In genomic region chr2:218671077-218671653, GRCh38 we compare ENCODE assay signal across 2 cellular contexts.
TF ChIP-seq lines count a peak whose summit lies in the region.

No MANE protein-coding gene starts in this region.

TF ChIP-seq in GM23338, 12 proteins besides CTCF, POLR2A, EP300 and RAD21:
- TF ChIP-seq, protein P1, sequence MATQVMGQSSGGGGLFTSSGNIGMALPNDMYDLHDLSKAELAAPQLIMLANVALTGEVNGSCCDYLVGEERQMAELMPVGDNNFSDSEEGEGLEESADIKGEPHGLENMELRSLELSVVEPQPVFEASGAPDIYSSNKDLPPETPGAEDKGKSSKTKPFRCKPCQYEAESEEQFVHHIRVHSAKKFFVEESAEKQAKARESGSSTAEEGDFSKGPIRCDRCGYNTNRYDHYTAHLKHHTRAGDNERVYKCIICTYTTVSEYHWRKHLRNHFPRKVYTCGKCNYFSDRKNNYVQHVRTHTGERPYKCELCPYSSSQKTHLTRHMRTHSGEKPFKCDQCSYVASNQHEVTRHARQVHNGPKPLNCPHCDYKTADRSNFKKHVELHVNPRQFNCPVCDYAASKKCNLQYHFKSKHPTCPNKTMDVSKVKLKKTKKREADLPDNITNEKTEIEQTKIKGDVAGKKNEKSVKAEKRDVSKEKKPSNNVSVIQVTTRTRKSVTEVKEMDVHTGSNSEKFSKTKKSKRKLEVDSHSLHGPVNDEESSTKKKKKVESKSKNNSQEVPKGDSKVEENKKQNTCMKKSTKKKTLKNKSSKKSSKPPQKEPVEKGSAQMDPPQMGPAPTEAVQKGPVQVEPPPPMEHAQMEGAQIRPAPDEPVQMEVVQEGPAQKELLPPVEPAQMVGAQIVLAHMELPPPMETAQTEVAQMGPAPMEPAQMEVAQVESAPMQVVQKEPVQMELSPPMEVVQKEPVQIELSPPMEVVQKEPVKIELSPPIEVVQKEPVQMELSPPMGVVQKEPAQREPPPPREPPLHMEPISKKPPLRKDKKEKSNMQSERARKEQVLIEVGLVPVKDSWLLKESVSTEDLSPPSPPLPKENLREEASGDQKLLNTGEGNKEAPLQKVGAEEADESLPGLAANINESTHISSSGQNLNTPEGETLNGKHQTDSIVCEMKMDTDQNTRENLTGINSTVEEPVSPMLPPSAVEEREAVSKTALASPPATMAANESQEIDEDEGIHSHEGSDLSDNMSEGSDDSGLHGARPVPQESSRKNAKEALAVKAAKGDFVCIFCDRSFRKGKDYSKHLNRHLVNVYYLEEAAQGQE (IDR thresholded peaks at IDR 0.05; ENCODE audit: unreplicated experiment), result no peak
- no peak for TF ChIP-seq STAT1 (IDR thresholded peaks at IDR 0.05; ENCODE audit: unreplicated experiment)
- TF ChIP-seq EZH2phosphoT487 (IDR thresholded peaks at IDR 0.05; ENCODE audit: unreplicated experiment), result no peak
- TF ChIP-seq POLR2AphosphoS5 (IDR thresholded peaks at IDR 0.05; ENCODE audit: low read depth), result no peak
- TF ChIP-seq NANOG (IDR thresholded peaks at IDR 0.05; ENCODE audit: borderline replicate concordance), result no peak
- no peak for TF ChIP-seq ZNF462 (CRISPR knock-in tag; IDR thresholded peaks at IDR 0.05)
- TF ChIP-seq, protein P2, sequence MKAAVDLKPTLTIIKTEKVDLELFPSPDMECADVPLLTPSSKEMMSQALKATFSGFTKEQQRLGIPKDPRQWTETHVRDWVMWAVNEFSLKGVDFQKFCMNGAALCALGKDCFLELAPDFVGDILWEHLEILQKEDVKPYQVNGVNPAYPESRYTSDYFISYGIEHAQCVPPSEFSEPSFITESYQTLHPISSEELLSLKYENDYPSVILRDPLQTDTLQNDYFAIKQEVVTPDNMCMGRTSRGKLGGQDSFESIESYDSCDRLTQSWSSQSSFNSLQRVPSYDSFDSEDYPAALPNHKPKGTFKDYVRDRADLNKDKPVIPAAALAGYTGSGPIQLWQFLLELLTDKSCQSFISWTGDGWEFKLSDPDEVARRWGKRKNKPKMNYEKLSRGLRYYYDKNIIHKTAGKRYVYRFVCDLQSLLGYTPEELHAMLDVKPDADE (IDR thresholded peaks at IDR 0.05), result no peak
- no peak for TF ChIP-seq CREB1 (CRISPR knock-in tag; IDR thresholded peaks at IDR 0.05; ENCODE audit: low read depth)
- TF ChIP-seq ZNF331 (CRISPR knock-in tag; IDR thresholded peaks at IDR 0.05; ENCODE audit: low read depth), result no peak
- no peak for TF ChIP-seq EZH2 (IDR thresholded peaks at IDR 0.05; ENCODE audit: low read depth, unreplicated experiment)
- no peak for TF ChIP-seq ZNF114 (CRISPR knock-in tag; IDR thresholded peaks at IDR 0.05)
- TF ChIP-seq JUNB (IDR thresholded peaks at IDR 0.05; ENCODE audit: unreplicated experiment), result no peak

TF ChIP-seq in WTC11, 78 proteins besides CTCF, POLR2A, EP300 and RAD21 (continued from another document):
- TF ChIP-seq, protein P3, sequence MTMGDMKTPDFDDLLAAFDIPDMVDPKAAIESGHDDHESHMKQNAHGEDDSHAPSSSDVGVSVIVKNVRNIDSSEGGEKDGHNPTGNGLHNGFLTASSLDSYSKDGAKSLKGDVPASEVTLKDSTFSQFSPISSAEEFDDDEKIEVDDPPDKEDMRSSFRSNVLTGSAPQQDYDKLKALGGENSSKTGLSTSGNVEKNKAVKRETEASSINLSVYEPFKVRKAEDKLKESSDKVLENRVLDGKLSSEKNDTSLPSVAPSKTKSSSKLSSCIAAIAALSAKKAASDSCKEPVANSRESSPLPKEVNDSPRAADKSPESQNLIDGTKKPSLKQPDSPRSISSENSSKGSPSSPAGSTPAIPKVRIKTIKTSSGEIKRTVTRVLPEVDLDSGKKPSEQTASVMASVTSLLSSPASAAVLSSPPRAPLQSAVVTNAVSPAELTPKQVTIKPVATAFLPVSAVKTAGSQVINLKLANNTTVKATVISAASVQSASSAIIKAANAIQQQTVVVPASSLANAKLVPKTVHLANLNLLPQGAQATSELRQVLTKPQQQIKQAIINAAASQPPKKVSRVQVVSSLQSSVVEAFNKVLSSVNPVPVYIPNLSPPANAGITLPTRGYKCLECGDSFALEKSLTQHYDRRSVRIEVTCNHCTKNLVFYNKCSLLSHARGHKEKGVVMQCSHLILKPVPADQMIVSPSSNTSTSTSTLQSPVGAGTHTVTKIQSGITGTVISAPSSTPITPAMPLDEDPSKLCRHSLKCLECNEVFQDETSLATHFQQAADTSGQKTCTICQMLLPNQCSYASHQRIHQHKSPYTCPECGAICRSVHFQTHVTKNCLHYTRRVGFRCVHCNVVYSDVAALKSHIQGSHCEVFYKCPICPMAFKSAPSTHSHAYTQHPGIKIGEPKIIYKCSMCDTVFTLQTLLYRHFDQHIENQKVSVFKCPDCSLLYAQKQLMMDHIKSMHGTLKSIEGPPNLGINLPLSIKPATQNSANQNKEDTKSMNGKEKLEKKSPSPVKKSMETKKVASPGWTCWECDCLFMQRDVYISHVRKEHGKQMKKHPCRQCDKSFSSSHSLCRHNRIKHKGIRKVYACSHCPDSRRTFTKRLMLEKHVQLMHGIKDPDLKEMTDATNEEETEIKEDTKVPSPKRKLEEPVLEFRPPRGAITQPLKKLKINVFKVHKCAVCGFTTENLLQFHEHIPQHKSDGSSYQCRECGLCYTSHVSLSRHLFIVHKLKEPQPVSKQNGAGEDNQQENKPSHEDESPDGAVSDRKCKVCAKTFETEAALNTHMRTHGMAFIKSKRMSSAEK (CRISPR knock-in tag; IDR thresholded peaks at IDR 0.05; ENCODE audit: borderline replicate concordance), result no peak
- TF ChIP-seq E2F5 (CRISPR knock-in tag; IDR thresholded peaks at IDR 0.05), result no peak
